Comparison of ENCODE assay signal across 8 cellular contexts in the genomic region with DNA sequence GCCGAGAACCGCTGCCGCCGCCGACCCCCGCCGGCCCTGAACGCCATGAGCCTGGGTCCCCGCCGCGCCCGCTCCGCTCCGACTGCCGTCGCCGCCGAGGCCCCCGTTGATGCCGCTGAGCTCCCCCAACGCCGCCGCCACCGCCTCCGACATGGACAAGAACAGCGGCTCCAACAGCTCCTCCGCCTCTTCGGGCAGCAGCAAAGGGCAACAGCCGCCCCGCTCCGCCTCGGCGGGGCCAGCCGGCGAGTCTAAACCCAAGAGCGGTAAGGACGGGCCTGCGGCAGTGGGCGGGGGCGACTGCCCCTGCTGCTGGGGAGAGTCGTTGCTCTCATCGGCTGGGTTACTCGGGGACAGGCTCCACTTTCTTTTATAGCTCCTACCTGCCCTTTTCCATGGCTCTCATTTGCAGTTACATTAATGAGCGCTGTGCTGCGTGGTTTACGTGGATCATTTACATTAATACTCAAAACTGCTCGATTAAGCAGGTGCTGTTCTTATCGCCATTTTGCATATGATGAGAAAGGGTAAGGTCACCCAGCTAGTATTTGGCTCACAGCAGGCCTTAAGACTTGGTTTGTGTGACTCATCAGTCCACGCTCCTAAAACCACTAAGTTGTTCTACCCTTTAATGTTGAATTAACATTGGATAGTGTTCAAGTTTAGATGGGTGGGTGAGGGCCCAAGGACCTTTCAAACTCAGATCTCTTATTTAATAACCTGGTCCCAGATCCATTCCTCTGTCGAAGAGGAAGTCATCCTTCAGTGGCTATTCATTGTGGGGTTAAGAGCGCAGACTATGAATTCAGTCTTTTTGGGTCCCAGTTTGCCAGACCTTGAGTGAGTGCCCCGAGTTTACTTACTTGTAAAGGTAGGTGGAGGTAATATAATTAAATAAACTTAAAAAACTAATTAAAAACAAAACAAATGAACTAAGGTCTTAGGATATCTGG. TPM values are rescaled to one million over a fixed set of nuclear protein-coding genes. Genes with fewer than 3 reads are reported as not detected.
DNase-seq lines count a peak whose midpoint lies in the region; ATAC-seq and TF ChIP-seq lines count a peak whose summit lies in the region.

No MANE protein-coding gene starts in this region.

- TF ChIP-seq CTCF in Loucy (conservative IDR thresholded peaks at IDR 0.05; ENCODE audit: low read length) (0 out of 2 replicates have a peak, but pooled peaks have one; percentile 24), WI38 (IDR thresholded peaks at IDR 0.05; ENCODE audit: low read depth, low read length) (no peak), cardiac fibroblast (IDR thresholded peaks at IDR 0.05; ENCODE audit: low read depth, low read length) (no peak)

- no peaks in the 10 kb centered on the region for H3K9me3 ChIP-seq in Loucy (ENCODE audit: insufficient read depth, low read depth, low read length)

- H3K9me2 ChIP-seq in Loucy (replicated peaks; ENCODE audit: low read depth, low read length): no peaks in the 10 kb centered on the region

- DNase-seq in GM04504 (ENCODE audit: low read depth) (peak; percentile 32), H4 (ENCODE audit: low spot score) (peak; percentile 55), cardiac fibroblast (ENCODE audit: low read depth in 2 of 2) (peak; percentile 70 to 87), left colon (peak; percentile 51 to 69), hippocampal formation (lab: John Stamatoyannopoulos, UW) (no peak)
- peak in 2 of 3 donors; percentile 20 to 50 for DNase-seq in stimulated activated CD4-positive, alpha-beta T cell treated with anti-CD3 and anti-CD28 coated beads, TNF-alpha, amount 100 ng/mL, for 48 hours (ENCODE audit: low read depth in 3 of 3)

- no peaks in the 10 kb centered on the region for H3F3A ChIP-seq in Loucy (ENCODE audit: low read depth)

- H3K27me3 ChIP-seq in Loucy (ENCODE audit: insufficient read depth, low read length, poor library complexity, severe bottlenecking): no peaks in the 10 kb centered on the region

- H3K79me2 ChIP-seq in Loucy (ENCODE audit: insufficient read depth, low read length): peaks cover 59% of the 10 kb centered on the region

- H3K4me1 ChIP-seq in Loucy (ENCODE audit: insufficient read depth, low read length, poor library complexity, severe bottlenecking): peaks cover 46% of the 10 kb centered on the region

- peak overlapping the region; percentile 93 for H3K4me2 ChIP-seq in Loucy (ENCODE audit: low read depth, low read length, poor library complexity, severe bottlenecking)

- H3K4me3 ChIP-seq in Loucy (ENCODE audit: low read length, poor library complexity, severe bottlenecking): peak overlapping the region; percentile 88
- peak overlapping the region; percentile 81 for H3K4me3 ChIP-seq in WI38 (ENCODE audit: low read depth, low read length)
- peak overlapping the region; percentile 97 for H3K4me3 ChIP-seq in cardiac fibroblast (replicated peaks in 1 of 2; ENCODE audit: low read depth in 2 of 2, low read length in 2 of 2)

- H3K9ac ChIP-seq in Loucy (ENCODE audit: low read depth, low read length, poor library complexity, severe bottlenecking): peak overlapping the region; percentile 83

- H2AFZ ChIP-seq in Loucy (ENCODE audit: low read length): peak overlapping the region; percentile 91

- peak; percentile 54 for ATAC-seq in left colon

- intact Hi-C loops in left colon (cut with DNase I, micrococcal nuclease): no loop called here

- peaks cover 53% of the 10 kb centered on the region for H4K20me1 ChIP-seq in Loucy (ENCODE audit: insufficient read depth, low read length, poor library complexity, severe bottlenecking)

- no peaks in the 10 kb centered on the region for H3K36me3 ChIP-seq in Loucy (ENCODE audit: insufficient read depth, low read length)

RNA-seq across cellular contexts. Expression of a gene that starts 0.8 kb away (rescaled TPM):
- 59.4 and 74.9 TPM in 2 replicates for total RNA-seq in H4 (2014; rRNA removed; shearing (Covaris generic))
- 100 to 1,000 TPM; 211 to 223 TPM for total RNA-seq in left colon

RNA-seq across cellular contexts. Expression of a gene that starts 6.0 kb away (rescaled TPM):
- 47.9 and 50.9 TPM in 2 replicates for total RNA-seq in H4 (2014; rRNA removed; shearing (Covaris generic))
- 10 to 100 TPM; 31.2 to 35.1 TPM for total RNA-seq in left colon

RNA-seq across cellular contexts. Expression of a gene that starts 39.1 kb away (rescaled TPM):
- 538 and 559 TPM in 2 replicates for total RNA-seq in H4 (2014; rRNA removed; shearing (Covaris generic))
- 100 to 1,000 TPM; 338 to 371 TPM for total RNA-seq in left colon

RNA-seq across cellular contexts. Expression of a gene that starts 46.2 kb away (rescaled TPM):
- total RNA-seq in H4 (2014; rRNA removed; shearing (Covaris generic)): 71.1 and 77.5 TPM in 2 replicates
- total RNA-seq in left colon: 10 to 100 TPM; 28.5 to 34.5 TPM

Comparison
In these comparisons a context has a peak if more than half of its experiments do, and no peak if none do; other contexts are left out.
1. DNase-seq: peak in GM04504 (single experiment), H4 (single experiment), cardiac fibroblast (2 of 2), left colon (2 of 2) and stimulated activated CD4-positive, alpha-beta T cell treated with anti-CD3 and anti-CD28 coated beads, TNF-alpha, amount 100 ng/mL, for 48 hours (2 of 3); none in hippocampal formation (0 of 2).
2. Peak in every context shown above with its lines, with median percentiles within 50 percentile points of each other: H3K4me3 ChIP-seq.